ENCODE assay signal across 8 cellular contexts in the genomic region with DNA sequence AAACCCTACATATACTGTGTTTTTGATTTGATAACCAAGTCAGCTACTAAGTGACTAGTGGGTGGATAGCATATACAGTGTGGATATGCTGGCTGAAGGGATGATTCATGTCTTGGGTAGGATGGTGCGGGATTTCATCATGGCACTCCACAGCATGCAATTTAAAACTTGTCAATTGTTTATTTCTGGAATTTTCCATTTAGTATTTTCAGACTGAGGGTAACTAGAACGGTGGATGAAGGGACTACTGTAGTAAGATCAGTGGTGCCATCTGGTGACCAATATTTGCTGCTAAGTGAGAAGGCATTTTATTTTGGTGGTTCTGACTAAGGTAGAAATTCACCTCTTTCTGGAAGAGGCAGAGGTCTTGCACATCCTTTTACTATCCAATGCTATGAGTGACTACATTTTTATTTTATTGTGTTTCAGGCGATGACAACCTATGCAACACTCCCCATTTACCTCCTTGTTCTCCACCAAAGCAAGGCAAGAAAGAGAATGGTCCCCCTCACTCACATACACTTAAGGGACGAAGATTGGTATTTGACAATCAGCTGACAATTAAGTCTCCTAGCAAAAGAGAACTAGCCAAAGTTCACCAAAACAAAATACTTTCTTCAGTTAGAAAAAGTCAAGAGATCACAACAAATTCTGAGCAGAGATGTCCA. TPM values are rescaled to one million over a fixed set of nuclear protein-coding genes. Genes with fewer than 3 reads are reported as not detected.
DNase-seq lines count a peak whose midpoint lies in the region; ATAC-seq and TF ChIP-seq lines count a peak whose summit lies in the region.

No MANE protein-coding gene starts in this region.

- ATAC-seq in GM21447 (IDR thresholded peaks at IDR 0.05; ENCODE audit: unreplicated experiment) = no peak

- H3K4me3 ChIP-seq in WERI-Rb-1 (ENCODE audit: low read depth, low read length) = no peak overlapping the region
- H3K4me3 ChIP-seq in fibroblast of villous mesenchyme (ENCODE audit: low read depth, low read length) = no peak overlapping the region

- TF ChIP-seq CTCF in WERI-Rb-1 (IDR thresholded peaks at IDR 0.05; ENCODE audit: low read depth, low read length) (peak; percentile 67), fibroblast of villous mesenchyme (IDR thresholded peaks at IDR 0.05; ENCODE audit: insufficient read depth, low read depth, low read length) (peak; percentile 68)

- H3K36me3 ChIP-seq in WERI-Rb-1 = peaks cover 77% of the 10 kb centered on the region

- H3K27me3 ChIP-seq in WERI-Rb-1 (ENCODE audit: insufficient read depth, low read depth, severe bottlenecking) = no peaks in the 10 kb centered on the region

- H3K27ac ChIP-seq in WERI-Rb-1 = no peak overlapping the region

- H3K9me3 ChIP-seq in WERI-Rb-1 (ENCODE audit: severe bottlenecking) = no peaks in the 10 kb centered on the region

- peak; percentile 42 for DNase-seq in stimulated activated CD4-positive, alpha-beta T cell treated with anti-CD3 and anti-CD28 coated beads, Interleukin-15, amount 100 ng/mL, for 24 hours
- no peak for DNase-seq in stimulated activated CD4-positive, alpha-beta T cell treated with anti-CD3 and anti-CD28 coated beads, Interleukin-2, amount 100 ng/mL, for 48 hours
- DNase-seq in NCI-H1436 (lab: John Stamatoyannopoulos, UW) = peak; percentile 49
- DNase-seq in WERI-Rb-1 = peak; percentile 70
- peak; percentile 98 for DNase-seq in fibroblast of villous mesenchyme (ENCODE audit: low read depth)
- peak; percentile 39 for DNase-seq in retina
- DNase-seq in T-helper 9 cell = no peak

RNA-seq across cellular contexts. Expression of a gene that starts 3.1 kb away (rescaled TPM):
- total RNA-seq in fibroblast of villous mesenchyme = 19.0 and 28.5 TPM in 2 replicates

RNA-seq across cellular contexts. Expression of a gene that starts 18.2 kb away (rescaled TPM):
- 20.3 and 23.5 TPM in 2 replicates for total RNA-seq in fibroblast of villous mesenchyme

Comparison
In these comparisons a context has a peak if more than half of its experiments do, and no peak if none do; other contexts are left out.
1. DNase-seq: peak in stimulated activated CD4-positive, alpha-beta T cell treated with anti-CD3 and anti-CD28 coated beads, Interleukin-15, amount 100 ng/mL, for 24 hours (single experiment), NCI-H1436 (single experiment), WERI-Rb-1 (single experiment), fibroblast of villous mesenchyme (single experiment) and retina (single experiment); none in stimulated activated CD4-positive, alpha-beta T cell treated with anti-CD3 and anti-CD28 coated beads, Interleukin-2, amount 100 ng/mL, for 48 hours (0 of 2) and T-helper 9 cell (single experiment).